Comparison of ENCODE assay signal across 10 cellular contexts in genomic region chr1:3785458-3786157, GRCh38. TPM values are rescaled to one million over a fixed set of nuclear protein-coding genes. Genes with fewer than 3 reads are reported as not detected.
DNase-seq lines count a peak whose midpoint lies in the region; TF ChIP-seq lines count a peak whose summit lies in the region.
"Had no signal": no experiment of that assay in that cellular context is flagged by ENCODE, and none has a peak within 500 bp of the region (broad histone marks: within the 10 kb centered on the region; RNA-seq: fewer than 3 reads in every experiment).

No MANE protein-coding gene starts in this region.

- H3K4me1 Mint-ChIP-seq in endodermal cell (peaks cover 3% of the 10 kb centered on the region), progenitor cell of endocrine pancreas (ENCODE audit: low read depth) (no peaks in the 10 kb centered on the region)

- TF ChIP-seq CTCF in OCI-LY3 (IDR thresholded peaks at IDR 0.05; ENCODE audit: low read depth, low read length) (peak; percentile 50), endodermal cell (conservative IDR thresholded peaks at IDR 0.05) (peak; percentile 77), progenitor cell of endocrine pancreas (IDR thresholded peaks at IDR 0.05; ENCODE audit: unreplicated experiment) (peak; percentile 31)

- H3K36me3 ChIP-seq in OCI-LY3 (replicated peaks; ENCODE audit: low read depth, low read length) (peaks cover 25% of the 10 kb centered on the region), endodermal cell (ENCODE audit: control insufficient read depth, insufficient read depth, low read length) (peaks cover 62% of the 10 kb centered on the region)

- H3K27me3 ChIP-seq in OCI-LY3 (ENCODE audit: low read depth, low read length): no peaks in the 10 kb centered on the region
- H3K27me3 ChIP-seq in endodermal cell (ENCODE audit: control insufficient read depth, insufficient read depth, low read length, poor library complexity, severe bottlenecking): no peaks in the 10 kb centered on the region
- H3K27me3 ChIP-seq: SJSA1 had no signal

- H3K9me3 Mint-ChIP-seq in endodermal cell: no peaks in the 10 kb centered on the region
- H3K9me3 Mint-ChIP-seq in progenitor cell of endocrine pancreas (ENCODE audit: low read depth): no peaks in the 10 kb centered on the region

- no peak overlapping the region for H3K4me3 Mint-ChIP-seq in endodermal cell
- H3K4me3 Mint-ChIP-seq in progenitor cell of endocrine pancreas (ENCODE audit: low read depth): no peak overlapping the region

- H3K4me3 ChIP-seq in OCI-LY3 (ENCODE audit: low read length) (no peak overlapping the region), endodermal cell (ENCODE audit: low read length) (no peak overlapping the region)
- H3K4me3 ChIP-seq: SJSA1 had no signal

- H3K4me1 ChIP-seq in OCI-LY3 (ENCODE audit: low read length): peaks cover 7% of the 10 kb centered on the region
- no peaks in the 10 kb centered on the region for H3K4me1 ChIP-seq in endodermal cell (ENCODE audit: control insufficient read depth, insufficient read depth, low read length)
- H3K4me1 ChIP-seq: SJSA1 had no signal

- peaks cover 20% of the 10 kb centered on the region; the same call in 1 of the 2 replicates for H3K79me2 ChIP-seq in OCI-LY3 (ENCODE audit: low read length)

- 85 to 86% methylated on average over 7 to 14 of the region's 14 CpGs for WGBS in endodermal cell (ENCODE audit: insufficient coverage in 1 of 2, insufficient read length in 1 of 2), 2 experiments

- H3K36me3 Mint-ChIP-seq in endodermal cell (ENCODE audit: low read depth): peaks cover 76% of the 10 kb centered on the region
- peaks cover 18% of the 10 kb centered on the region for H3K36me3 Mint-ChIP-seq in progenitor cell of endocrine pancreas (ENCODE audit: insufficient read depth)

- H3K9ac ChIP-seq in OCI-LY3 (ENCODE audit: low read length) (no peak overlapping the region), endodermal cell (ENCODE audit: extremely low read depth, low read length, poor library complexity, severe bottlenecking) (no peak overlapping the region)

- H3K9me3 ChIP-seq in OCI-LY3 (ENCODE audit: insufficient read depth, low read length): no peaks in the 10 kb centered on the region
- no peaks in the 10 kb centered on the region for H3K9me3 ChIP-seq in endodermal cell (ENCODE audit: control insufficient read depth, low read length)
- H3K9me3 ChIP-seq: SJSA1 had no signal

- H3K27ac ChIP-seq in OCI-LY3 (ENCODE audit: low read length): no peak overlapping the region
- H3K27ac ChIP-seq in endodermal cell (ENCODE audit: low read depth, low read length): no peak overlapping the region
- H3K27ac ChIP-seq: SJSA1 had no signal

- no peak overlapping the region for H2AFZ ChIP-seq in OCI-LY3 (ENCODE audit: low read depth, low read length)

- H3K27me3 Mint-ChIP-seq in endodermal cell (ENCODE audit: insufficient read depth) (no peaks in the 10 kb centered on the region), progenitor cell of endocrine pancreas (no peaks in the 10 kb centered on the region)

- no peak overlapping the region for H3K4me2 ChIP-seq in OCI-LY3 (ENCODE audit: low read length)

- H3K27ac Mint-ChIP-seq in endodermal cell (peak overlapping the region; percentile 44), progenitor cell of endocrine pancreas (no peak overlapping the region)

- peaks cover 13% of the 10 kb centered on the region; the same call in 1 of the 2 replicates for H4K20me1 ChIP-seq in OCI-LY3 (ENCODE audit: insufficient read depth, low read length)

- DNase-seq in activated CD4-positive, alpha-beta T cell treated with anti-CD3 and anti-CD28 coated beads, Interleukin-2, amount 50 U/mL, for 48 hours: peak; percentile 22 to 39
- DNase-seq in activated CD4-positive, alpha-beta T cell treated with anti-CD3 and anti-CD28 coated beads for 1 hour: no peak
- DNase-seq in endodermal cell: peak; percentile 90
- DNase-seq in progenitor cell of endocrine pancreas (ENCODE audit: low spot score, unreplicated experiment): no peak
- DNase-seq in NOMO-1 treated with dmso at 0.1 percent for 144 hours (lab: John Stamatoyannopoulos, UW; ENCODE audit: unreplicated experiment): no peak
- no peak for DNase-seq in NCI-H2227 treated with DMSO at 0.1 percent for 48 hours (lab: John Stamatoyannopoulos, UW)
- no peak for DNase-seq in effector CD8-positive, alpha-beta T cell (lab: John Stamatoyannopoulos, UW)
- DNase-seq: MM.1S had no signal

RNA-seq across cellular contexts. Expression of gene LRRC47, which starts 10.7 kb away (rescaled TPM):
- total RNA-seq in endodermal cell: 10 to 100 TPM; 49.9 to 59.7 TPM
- polyA plus RNA-seq in endodermal cell (2013, experiment 1 of 2): 33.6 TPM
- polyA plus RNA-seq in endodermal cell (2013, experiment 2 of 2): 31.0 TPM
- 54.9 and 57.0 TPM in 2 replicates for total RNA-seq in progenitor cell of endocrine pancreas

RNA-seq across cellular contexts. Expression of gene SMIM1, which starts 13.1 kb away (rescaled TPM):
- total RNA-seq in endodermal cell: 10 to 100 TPM; 11.1 to 15.0 TPM
- 8.3 TPM for polyA plus RNA-seq in endodermal cell (2013, experiment 1 of 2)
- polyA plus RNA-seq in endodermal cell (2013, experiment 2 of 2): 6.1 TPM
- total RNA-seq in progenitor cell of endocrine pancreas: 10.8 and 12.0 TPM in 2 replicates
- total RNA-seq: SJSA1 had no signal

RNA-seq across cellular contexts. Expression of gene CCDC27, which starts 33.4 kb away (rescaled TPM):
- total RNA-seq in endodermal cell (not detected), progenitor cell of endocrine pancreas (not detected in 2 replicates)
- polyA plus RNA-seq in endodermal cell (2013, experiment 1 of 2): not detected
- not detected for polyA plus RNA-seq in endodermal cell (2013, experiment 2 of 2)
- total RNA-seq: SJSA1 had no signal

Comparison
In these comparisons a context has a peak if more than half of its experiments do, and no peak if none do; other contexts are left out.
1. DNase-seq: peak in activated CD4-positive, alpha-beta T cell treated with anti-CD3 and anti-CD28 coated beads, Interleukin-2, amount 50 U/mL, for 48 hours (2 of 2) and endodermal cell (single experiment); none in activated CD4-positive, alpha-beta T cell treated with anti-CD3 and anti-CD28 coated beads for 1 hour (single experiment), progenitor cell of endocrine pancreas (single experiment), NOMO-1 treated with dmso at 0.1 percent for 144 hours (single experiment), NCI-H2227 treated with DMSO at 0.1 percent for 48 hours (single experiment) and effector CD8-positive, alpha-beta T cell (single experiment).
2. Peak in every context shown above with its lines, with median percentiles within 50 percentile points of each other: CTCF ChIP-seq.